Comparison of ENCODE assay signal across 16 cellular contexts in the genomic region with DNA sequence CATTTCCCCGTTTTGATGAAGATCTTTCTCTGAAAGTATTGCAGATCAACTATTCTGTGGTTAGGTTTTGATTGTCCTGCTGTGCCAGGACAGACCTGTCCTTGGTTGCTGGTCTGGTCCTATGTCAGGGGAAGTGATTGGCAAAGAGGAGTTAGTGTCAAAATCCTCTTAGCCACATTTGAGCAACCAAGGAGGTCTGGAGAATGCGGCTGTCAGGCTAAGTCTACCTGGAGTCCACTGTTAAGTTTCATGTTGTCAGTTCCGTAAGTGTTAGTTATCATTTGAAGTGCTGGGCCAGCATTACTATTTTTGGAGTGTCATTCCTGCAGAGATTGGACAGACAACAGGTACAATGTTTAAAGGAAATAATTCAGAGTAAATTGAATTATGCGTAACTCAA.
"Had no signal": no experiment of that assay in that cellular context is flagged by ENCODE, and none has a peak within 500 bp of the region (broad histone marks: within the 10 kb centered on the region; RNA-seq: fewer than 3 reads in every experiment).

No MANE protein-coding gene starts in this region.

- H3K27ac ChIP-seq: esophagus muscularis mucosa, foreskin keratinocyte, heart right ventricle, left lung, lower lobe of right lung had no signal

- ATAC-seq: effector memory CD8-positive, alpha-beta T cell; foreskin keratinocyte; left cardiac atrium; left lung; left ventricle myocardium superior; lower lobe of right lung; mucosa of descending colon had no signal

- H3K4me3 ChIP-seq: esophagus muscularis mucosa, heart right ventricle, left lung, lower lobe of right lung, mucosa of descending colon had no signal

- DNase-seq: cortex of kidney; effector CD8-positive, alpha-beta T cell; effector memory CD8-positive, alpha-beta T cell; endodermal cell; glutamatergic neuron; head of caudate nucleus; heart right ventricle; hippocampal formation; left cardiac atrium; left lung; left ventricle myocardium superior; lower lobe of right lung; mesenchymal stem cell; mucosa of descending colon had no signal

- H3K27me3 ChIP-seq: foreskin keratinocyte, heart right ventricle had no signal

- H3K36me3 ChIP-seq: esophagus muscularis mucosa, heart right ventricle, left lung, lower lobe of right lung had no signal

- H3K9me3 ChIP-seq: esophagus muscularis mucosa, heart right ventricle, lower lobe of right lung, mucosa of descending colon had no signal

- H3K4me1 ChIP-seq: esophagus muscularis mucosa, foreskin keratinocyte, left lung, lower lobe of right lung had no signal
